In the genomic region with DNA sequence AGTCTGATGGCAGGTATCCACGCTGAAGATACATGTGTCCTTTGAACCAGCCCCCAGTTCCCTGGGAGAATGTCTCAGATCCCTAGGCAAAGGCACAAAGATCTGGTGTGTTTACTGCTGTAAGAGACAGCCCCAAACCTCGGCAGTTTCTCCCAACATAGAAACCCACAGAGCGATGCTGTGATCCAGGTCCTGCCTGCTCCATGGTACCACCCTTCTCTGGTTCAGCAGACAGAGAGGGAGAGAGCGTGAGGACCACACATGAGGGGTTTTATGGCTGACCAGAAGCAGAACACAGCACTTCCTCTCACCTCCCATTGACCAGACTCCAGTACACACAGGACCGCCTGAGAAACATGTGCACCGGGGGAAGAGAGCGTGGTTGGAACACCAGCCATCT, we compare ENCODE assay signal across 29 cellular contexts. TPM values are rescaled to one million over a fixed set of nuclear protein-coding genes. Genes with fewer than 3 reads are reported as not detected.
"Had no signal": no experiment of that assay in that cellular context is flagged by ENCODE, and none has a peak within 500 bp of the region (broad histone marks: within the 10 kb centered on the region; RNA-seq: fewer than 3 reads in every experiment).

No MANE protein-coding gene starts in this region.

- H2AFZ ChIP-seq: neural progenitor cell had no signal

- DNase-seq: activated CD4-positive, alpha-beta memory T cell treated with anti-CD3 and anti-CD28 coated beads, Interleukin-2, amount 10 ng/mL, durations not matched to agents 7 days and 5 days; activated CD4-positive, alpha-beta T cell treated with anti-CD3 and anti-CD28 coated beads for 1 hour; activated CD4-positive, alpha-beta T cell treated with anti-CD3 and anti-CD28 coated beads, Interleukin-2, amount 10 ng/mL, durations not matched to agents 7 days and 5 days; activated gamma-delta T cell; activated naive CD8-positive, alpha-beta T cell treated with anti-CD3 and anti-CD28 coated beads, Interleukin-2, amount 10 ng/mL, durations not matched to agents 7 days and 5 days; caudate nucleus; cortex of kidney; effector memory CD8-positive, alpha-beta T cell; foreskin fibroblast; hippocampal formation; left cardiac atrium; midbrain; retina; SK-N-SH; stimulated activated CD4-positive, alpha-beta T cell treated with anti-CD3 and anti-CD28 coated beads, Interleukin-15, amount 100 ng/mL, for 24 hours; stimulated activated CD4-positive, alpha-beta T cell treated with anti-CD3 and anti-CD28 coated beads, Interleukin-2, amount 100 ng/mL, for 24 hours; stimulated activated naive CD4-positive, alpha-beta T cell treated with Interleukin-2 at 50 U/mL for 16 hours; SW 1271; T-helper 9 cell; testis; transverse colon had no signal

- H3K4me1 ChIP-seq: ascending aorta, testis, transverse colon had no signal

- H3K27me3 ChIP-seq: ascending aorta, neural progenitor cell, ovary, testis had no signal

- H3K36me3 ChIP-seq: ascending aorta, neural progenitor cell, ovary, prostate gland, transverse colon had no signal

- H3K4me2 ChIP-seq: neural progenitor cell, SK-N-SH, smooth muscle cell had no signal

- H3K27ac ChIP-seq: ascending aorta, neural progenitor cell, ovary, prostate gland, testis, transverse colon had no signal

- H3K9me3 ChIP-seq: ascending aorta, ovary, prostate gland, SK-N-SH, testis, transverse colon had no signal

- H3K4me3 ChIP-seq: ascending aorta, neural progenitor cell, ovary, prostate gland, smooth muscle cell, testis, transverse colon had no signal

- H3K9ac ChIP-seq: neural progenitor cell, SK-N-SH had no signal

RNA-seq across cellular contexts. Expression of gene FCN1, which starts 47.0 kb away (rescaled TPM):
- total RNA-seq: activated CD4-positive, alpha-beta memory T cell treated with anti-CD3 and anti-CD28 coated beads, Interleukin-2, amount 10 ng/mL, durations not matched to agents 7 days and 5 days; activated CD4-positive, alpha-beta T cell treated with anti-CD3 and anti-CD28 coated beads, Interleukin-2, amount 10 ng/mL, durations not matched to agents 7 days and 5 days; ascending aorta; chondrocyte; endothelial cell of umbilical vein; smooth muscle cell had no signal
- polyA plus RNA-seq: endothelial cell of umbilical vein, keratinocyte, SK-N-SH had no signal
